1 cellular context compared by ENCODE assay signal in the genomic region with DNA sequence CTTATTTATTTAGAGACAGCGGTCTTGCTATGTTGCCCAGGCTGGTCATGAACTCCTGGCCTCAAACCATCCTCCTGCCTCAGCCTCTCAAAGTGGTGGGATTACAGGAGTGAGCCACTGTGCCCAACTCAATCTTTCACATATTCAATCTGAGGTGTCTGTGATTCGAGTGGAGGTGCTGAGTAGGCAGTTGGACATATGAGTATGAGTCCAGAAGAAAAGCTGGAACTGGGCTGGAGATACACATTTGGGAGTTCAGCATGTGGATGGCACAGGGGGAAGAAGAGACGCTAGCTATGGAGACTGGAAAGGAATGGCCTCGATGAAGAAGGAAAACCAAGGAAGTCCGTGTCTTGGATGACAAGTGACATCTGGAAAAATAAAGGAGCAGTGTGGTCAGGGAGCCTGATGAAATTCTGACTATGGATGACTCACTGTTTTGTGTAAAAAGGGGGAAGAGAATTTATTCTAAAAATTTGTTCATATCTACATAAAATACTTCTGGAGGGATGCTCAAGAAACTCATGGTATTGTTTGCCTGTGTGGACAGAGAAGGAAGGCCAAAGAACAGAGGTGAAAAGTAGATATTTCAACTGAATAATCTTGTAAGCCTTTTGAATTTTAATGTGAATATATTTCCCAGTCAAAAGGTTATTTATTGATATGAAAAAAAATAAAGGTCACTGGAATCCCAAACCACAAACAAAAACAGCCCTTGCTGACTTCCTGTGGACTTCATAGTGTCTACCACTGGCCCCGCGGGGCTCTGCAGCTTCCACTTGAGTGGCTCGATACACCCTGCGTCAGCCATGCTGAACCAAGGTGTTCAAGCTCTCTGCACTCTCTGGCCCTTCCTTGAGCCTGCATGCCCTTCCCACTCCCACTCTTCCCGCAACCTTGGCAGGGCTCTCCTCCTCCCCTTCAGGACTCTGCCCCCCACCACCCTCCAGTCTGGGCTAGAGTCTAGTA.
A peak's percentile ranks its signal among the peaks of the same experiment; 100 is the strongest.
TF ChIP-seq lines count a peak whose summit lies in the region.

No MANE protein-coding gene starts in this region.

TF ChIP-seq in endothelial cell of umbilical vein, 7 proteins besides CTCF, POLR2A, EP300 and RAD21:
- TF ChIP-seq FOS (IDR thresholded peaks at IDR 0.05; ENCODE audit: borderline replicate concordance, insufficient read depth, low read length) (peak; percentile 48), GATA2 (IDR thresholded peaks at IDR 0.05; ENCODE audit: insufficient read depth, insufficient read length, low read depth, low read length) (no peak), EZH2 (IDR thresholded peaks at IDR 0.05; ENCODE audit: borderline replicate concordance, low read depth, low read length, severe bottlenecking) (no peak), POLR2AphosphoS5 (IDR thresholded peaks at IDR 0.05; ENCODE audit: insufficient read depth, low read depth, low read length) (no peak), MAX (IDR thresholded peaks at IDR 0.05; ENCODE audit: insufficient read depth, insufficient read length) (no peak), JUN (IDR thresholded peaks at IDR 0.05; ENCODE audit: borderline replicate concordance, insufficient read depth, insufficient read length, low read depth) (peak; percentile 25), MYC (IDR thresholded peaks at IDR 0.05; ENCODE audit: low read depth, low read length) (no peak)
